Comparison of ENCODE assay signal across 1 cellular context in genomic region chr2:127510073-127510472, GRCh38.
A peak's percentile ranks its signal among the peaks of the same experiment; 100 is the strongest.
TF ChIP-seq lines count a peak whose summit lies in the region.

No MANE protein-coding gene starts in this region.

TF ChIP-seq in K562, 482 proteins besides CTCF, POLR2A, EP300 and RAD21:
- TF ChIP-seq CEBPB (tag; IDR thresholded peaks at IDR 0.05), result peak; percentile 69
- no peak for TF ChIP-seq CEBPG (CRISPR knock-in tag; IDR thresholded peaks at IDR 0.05)
- peak in 1 of 2 experiments; percentile 11; a peak in 1 of 4 replicates for TF ChIP-seq CEBPG (tag; conservative IDR thresholded peaks at IDR 0.05 in 1 of 2, IDR thresholded peaks at IDR 0.05 in 1 of 2)
- TF ChIP-seq PKNOX1 (IDR thresholded peaks at IDR 0.05), result peak; percentile 51
- TF ChIP-seq, protein P1, sequence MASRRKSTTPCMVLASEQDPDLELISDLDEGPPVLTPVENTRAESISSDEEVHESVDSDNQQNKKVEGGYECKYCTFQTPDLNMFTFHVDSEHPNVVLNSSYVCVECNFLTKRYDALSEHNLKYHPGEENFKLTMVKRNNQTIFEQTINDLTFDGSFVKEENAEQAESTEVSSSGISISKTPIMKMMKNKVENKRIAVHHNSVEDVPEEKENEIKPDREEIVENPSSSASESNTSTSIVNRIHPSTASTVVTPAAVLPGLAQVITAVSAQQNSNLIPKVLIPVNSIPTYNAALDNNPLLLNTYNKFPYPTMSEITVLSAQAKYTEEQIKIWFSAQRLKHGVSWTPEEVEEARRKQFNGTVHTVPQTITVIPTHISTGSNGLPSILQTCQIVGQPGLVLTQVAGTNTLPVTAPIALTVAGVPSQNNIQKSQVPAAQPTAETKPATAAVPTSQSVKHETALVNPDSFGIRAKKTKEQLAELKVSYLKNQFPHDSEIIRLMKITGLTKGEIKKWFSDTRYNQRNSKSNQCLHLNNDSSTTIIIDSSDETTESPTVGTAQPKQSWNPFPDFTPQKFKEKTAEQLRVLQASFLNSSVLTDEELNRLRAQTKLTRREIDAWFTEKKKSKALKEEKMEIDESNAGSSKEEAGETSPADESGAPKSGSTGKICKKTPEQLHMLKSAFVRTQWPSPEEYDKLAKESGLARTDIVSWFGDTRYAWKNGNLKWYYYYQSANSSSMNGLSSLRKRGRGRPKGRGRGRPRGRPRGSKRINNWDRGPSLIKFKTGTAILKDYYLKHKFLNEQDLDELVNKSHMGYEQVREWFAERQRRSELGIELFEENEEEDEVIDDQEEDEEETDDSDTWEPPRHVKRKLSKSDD (conservative IDR thresholded peaks at IDR 0.05; ENCODE audit: low read length), result no peak
- TF ChIP-seq FOSL1 (tag; conservative IDR thresholded peaks at IDR 0.05), result no peak
- no peak for TF ChIP-seq ZNF584 (CRISPR knock-in tag; IDR thresholded peaks at IDR 0.05; ENCODE audit: low read depth)
- no peak for TF ChIP-seq TEAD4 (IDR thresholded peaks at IDR 0.05; ENCODE audit: low read length)
- no peak for TF ChIP-seq TEAD4 (CRISPR knock-in tag; IDR thresholded peaks at IDR 0.05; ENCODE audit: borderline replicate concordance)
- TF ChIP-seq, protein P2, sequence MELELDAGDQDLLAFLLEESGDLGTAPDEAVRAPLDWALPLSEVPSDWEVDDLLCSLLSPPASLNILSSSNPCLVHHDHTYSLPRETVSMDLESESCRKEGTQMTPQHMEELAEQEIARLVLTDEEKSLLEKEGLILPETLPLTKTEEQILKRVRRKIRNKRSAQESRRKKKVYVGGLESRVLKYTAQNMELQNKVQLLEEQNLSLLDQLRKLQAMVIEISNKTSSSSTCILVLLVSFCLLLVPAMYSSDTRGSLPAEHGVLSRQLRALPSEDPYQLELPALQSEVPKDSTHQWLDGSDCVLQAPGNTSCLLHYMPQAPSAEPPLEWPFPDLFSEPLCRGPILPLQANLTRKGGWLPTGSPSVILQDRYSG (tag; conservative IDR thresholded peaks at IDR 0.05; ENCODE audit: low read depth), result no peak
- no peak for TF ChIP-seq ZNF224 (CRISPR knock-in tag; IDR thresholded peaks at IDR 0.05)
TF ChIP-seq in K562: peak in this region for 3.
